ENCODE assay signal across 8 cellular contexts in the genomic region with DNA sequence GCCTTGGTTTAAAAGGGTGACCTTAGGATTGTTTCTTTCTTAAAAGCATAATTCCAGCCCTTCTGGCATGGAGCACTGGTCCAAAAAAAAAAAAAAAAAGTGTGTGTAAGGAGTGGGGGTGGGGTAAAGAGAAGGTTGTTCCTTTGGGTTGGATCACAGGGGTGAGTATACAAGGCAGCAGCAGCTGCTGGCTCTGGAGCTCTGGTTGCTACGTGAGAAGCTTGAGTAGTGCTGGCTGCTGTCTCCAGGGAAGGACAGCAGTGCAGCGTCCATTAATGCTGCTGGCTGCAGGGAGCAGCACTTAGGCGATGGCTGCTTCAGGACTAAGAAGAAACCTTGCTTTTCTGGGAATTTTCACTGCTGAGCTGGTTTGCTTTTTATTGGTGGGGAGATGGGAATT. TPM values are rescaled to one million over a fixed set of nuclear protein-coding genes. Genes with fewer than 3 reads are reported as not detected.
DNase-seq lines count a peak whose midpoint lies in the region; ATAC-seq and TF ChIP-seq lines count a peak whose summit lies in the region.

No MANE protein-coding gene starts in this region.

- H3K27ac ChIP-seq in KMS-11 (peak overlapping the region; percentile 96; the same call in 1 of the 2 replicates), skin epidermis (peak overlapping the region in 20 of 21 experiments; percentile 13 to 100 (median 99))

- H3K9me3 Mint-ChIP-seq in chondrocyte (ENCODE audit: low read depth): no peaks in the 10 kb centered on the region

- peaks cover 64% of the 10 kb centered on the region for H3K4me1 Mint-ChIP-seq in chondrocyte (ENCODE audit: low read depth)

- H2AFZ ChIP-seq in KMS-11 (ENCODE audit: low read depth): no peak overlapping the region

- peak overlapping the region; percentile 94; the same call in 1 of the 2 replicates for H3K9ac ChIP-seq in KMS-11

- peak; percentile 9 for DNase-seq in DMS153 treated with DMSO at 0.1 percent for 48 hours (lab: John Stamatoyannopoulos, UW; ENCODE audit: unreplicated experiment)
- peak; percentile 93 for DNase-seq in RPMI7951 (ENCODE audit: low read depth)
- DNase-seq in chondrocyte (ENCODE audit: low spot score): no peak
- peak; percentile 97 for DNase-seq in islet precursor cell

- H3K27me3 Mint-ChIP-seq in chondrocyte (ENCODE audit: low read depth): no peaks in the 10 kb centered on the region

- H3K4me1 ChIP-seq in KMS-11 (ENCODE audit: low read depth, poor library complexity, severe bottlenecking): peaks cover 60% of the 10 kb centered on the region

- no peaks in the 10 kb centered on the region for H3K27me3 ChIP-seq in KMS-11 (ENCODE audit: insufficient read depth, low read depth)

- ATAC-seq in HG02870 (IDR thresholded peaks at IDR 0.05; ENCODE audit: unreplicated experiment): no peak
- no peak for ATAC-seq in GM19467 (IDR thresholded peaks at IDR 0.05; ENCODE audit: unreplicated experiment)

- H3K27ac Mint-ChIP-seq in chondrocyte (ENCODE audit: unreplicated experiment): peak overlapping the region; percentile 100

- peaks cover 47% of the 10 kb centered on the region for H4K20me1 ChIP-seq in KMS-11 (ENCODE audit: insufficient read depth)

- H3K4me2 ChIP-seq in KMS-11: peak overlapping the region; percentile 92

- H3K4me3 ChIP-seq in KMS-11 (IDR thresholded peaks at IDR 0.05; ENCODE audit: insufficient read depth, low read depth, low read length): no peak overlapping the region
- H3K4me3 ChIP-seq in skin epidermis: peak overlapping the region; percentile 75 to 92 (median 90)

- peak overlapping the region; percentile 98 for H3K4me3 Mint-ChIP-seq in chondrocyte (ENCODE audit: unreplicated experiment)

- H3K36me3 ChIP-seq in KMS-11 (ENCODE audit: insufficient read depth): no peaks in the 10 kb centered on the region

- peaks cover 5% of the 10 kb centered on the region for H3K36me3 Mint-ChIP-seq in chondrocyte (ENCODE audit: low read depth)

- TF ChIP-seq CTCF in KMS-11 (conservative IDR thresholded peaks at IDR 0.05; ENCODE audit: low read depth, low read length) (no peak), chondrocyte (IDR thresholded peaks at IDR 0.05) (peak; percentile 63)

- peaks cover 84% of the 10 kb centered on the region for H3K79me2 ChIP-seq in KMS-11 (ENCODE audit: insufficient read depth, low read depth)

RNA-seq across cellular contexts. Expression of a gene that starts 2.3 kb away (rescaled TPM):
- 56.8 and 58.4 TPM in 2 replicates for total RNA-seq in RPMI7951 (2014; rRNA removed; shearing (Covaris generic))
- total RNA-seq in chondrocyte: 122 to 145 TPM (median 123 TPM) in 3 replicates

RNA-seq across cellular contexts. Expression of a gene that starts 36.9 kb away (rescaled TPM):
- total RNA-seq in RPMI7951 (2014; rRNA removed; shearing (Covaris generic)): 48.4 and 63.3 TPM in 2 replicates
- total RNA-seq in chondrocyte: 41.7 to 49.8 TPM (median 43.9 TPM) in 3 replicates
